In the genomic region with DNA sequence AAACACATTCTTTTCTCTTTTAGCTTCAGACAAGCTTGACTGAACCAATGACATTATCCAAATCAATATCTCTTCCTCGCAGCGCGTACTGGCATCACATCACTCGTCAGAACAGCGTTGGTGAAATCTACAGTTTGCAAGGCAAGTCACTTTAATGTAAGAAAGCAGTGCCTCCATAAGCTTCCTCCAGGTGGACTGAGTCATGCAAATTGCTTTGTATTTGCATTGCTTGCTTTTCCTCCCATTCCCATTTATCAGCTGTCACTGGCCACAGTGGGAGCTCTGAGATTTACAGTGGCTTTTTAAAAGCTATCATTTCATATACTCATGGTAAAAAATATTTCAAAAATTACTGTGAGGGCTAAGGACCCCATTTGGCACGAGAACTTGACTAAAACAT, we compare ENCODE assay signal across 16 cellular contexts.
A peak's percentile ranks its signal among the peaks of the same experiment; 100 is the strongest.
DNase-seq lines count a peak whose midpoint lies in the region; ATAC-seq, FAIRE-seq and TF ChIP-seq lines count a peak whose summit lies in the region.
"Had no signal": no experiment of that assay in that cellular context is flagged by ENCODE, and none has a peak within 500 bp of the region (broad histone marks: within the 10 kb centered on the region; RNA-seq: fewer than 3 reads in every experiment).

No MANE protein-coding gene starts in this region.

- no peak overlapping the region for H3K9ac ChIP-seq in HepG2 (ENCODE audit: insufficient read depth, low read depth, low read length)

- no peak overlapping the region for H3K4me2 ChIP-seq in HepG2 (ENCODE audit: low read depth, low read length)

- no peaks in the 10 kb centered on the region for H3K27me3 ChIP-seq in HepG2 (ENCODE audit: control insufficient read depth in 1 of 2, insufficient read depth in 2 of 2, low read length in 2 of 2)
- H3K27me3 ChIP-seq: breast epithelium had no signal

- DNase-seq in Ammon's horn (ENCODE audit: low spot score): peak; percentile 12
- DNase-seq in HPDE6-E6E7 (ENCODE audit: extremely low spot score): peak; percentile 6
- DNase-seq in T-cell: no peak
- DNase-seq in iPS DF 19.7 (ENCODE audit: low read depth, low spot score): peak; percentile 12
- DNase-seq in DMS114 treated with DMSO at 0.1 percent for 48 hours (lab: John Stamatoyannopoulos, UW; ENCODE audit: unreplicated experiment): no peak
- DNase-seq in MV-4-11 (lab: John Stamatoyannopoulos, UW): no peak
- DNase-seq in OCI-M2 (lab: John Stamatoyannopoulos, UW; ENCODE audit: unreplicated experiment): no peak
- no peak for DNase-seq in HepG2 (ENCODE audit: low spot score)
- DNase-seq: activated T-cell treated with anti-CD3 and anti-CD28 coated beads, Interleukin-2, amount 50 U/mL, for 1 hour; NCI-H1694 treated with DMSO at 0.1 percent for 48 hours; stimulated activated CD4-positive, alpha-beta T cell treated with anti-CD3 and anti-CD28 coated beads, Interleukin-2, amount 100 ng/mL, for 48 hours had no signal

- TF ChIP-seq RAD21 in HepG2 (CRISPR knock-in tag; IDR thresholded peaks at IDR 0.05): no peak

- no peak for TF ChIP-seq CTCF in HepG2 (CRISPR knock-in tag; IDR thresholded peaks at IDR 0.05)

- WGBS in HepG2 (ENCODE audit: low lambda C conversion rate): 99% methylated on average over 6 of the region's 6 CpGs

- no peak for TF ChIP-seq POLR2A in HepG2 (IDR thresholded peaks at IDR 0.05; ENCODE audit: insufficient read depth in 1 of 2, low read depth in 2 of 2, low read length in 2 of 2)

- H3K4me3 Mint-ChIP-seq in T-cell: no peak overlapping the region
- H3K4me3 Mint-ChIP-seq: B cell; stimulated activated memory B cell treated with anti-CD40 and anti-IgM and Interleukin-4, amounts not matched to agents 10 μg/mL and 1 μg/mL and 100 μg/mL, for 72 hours had no signal

- no peak overlapping the region for H3K4me3 ChIP-seq in HepG2 (replicated peaks in 1 of 3; ENCODE audit: insufficient read depth in 1 of 3, low read depth in 2 of 3, low read length in 3 of 3)
- H3K4me3 ChIP-seq: breast epithelium, prostate gland had no signal

- ATAC-seq in T-cell (replicated peaks in 1 of 4) (no peak), HepG2 (no peak)
- ATAC-seq: stimulated activated memory B cell treated with anti-CD40 and anti-IgM and Interleukin-4, amounts not matched to agents 10 μg/mL and 1 μg/mL and 100 μg/mL, for 72 hours had no signal

- H3K36me3 ChIP-seq in HepG2 (replicated peaks in 1 of 2; ENCODE audit: control insufficient read depth in 1 of 2, insufficient read depth in 2 of 2, low read length in 2 of 2): no peaks in the 10 kb centered on the region; a peak in 1 of 5 replicates
- H3K36me3 ChIP-seq: breast epithelium, prostate gland had no signal

- no peaks in the 10 kb centered on the region for H4K20me1 ChIP-seq in HepG2 (ENCODE audit: insufficient read depth, low read length)

- no TSS peak for BruUV-seq in HepG2 (replicated peaks; lab: Mats Ljungman, UMichigan)

- intact Hi-C loops in HepG2 (cut with micrococcal nuclease; ENCODE audit: unreplicated experiment): loop anchor here (10.0 kb wide), 1 partner anchor 67 kb away; no protein-coding TSS in a partner anchor

- in situ Hi-C loops in HepG2 (cut with HindIII; ENCODE audit: extremely low pct_ligation_motif_present, low pct_unique_long_range_greater_than_20kb): loop anchor here (25.0 kb wide), 1 partner anchor 395 kb away; no protein-coding TSS in a partner anchor

- TF ChIP-seq EP300 in HepG2 (IDR thresholded peaks at IDR 0.05; ENCODE audit: low read depth in 2 of 2, low read length in 2 of 2): no peak
- TF ChIP-seq EP300 in HepG2 (CRISPR knock-in tag; IDR thresholded peaks at IDR 0.05; ENCODE audit: borderline replicate concordance): no peak

- H3K4me1 Mint-ChIP-seq in T-cell: peaks cover 45 to 55% (median 51%) of the 10 kb centered on the region in 3 donors
- H3K4me1 Mint-ChIP-seq: B cell; stimulated activated memory B cell treated with anti-CD40 and anti-IgM and Interleukin-4, amounts not matched to agents 10 μg/mL and 1 μg/mL and 100 μg/mL, for 72 hours had no signal

- H3K27ac ChIP-seq in HepG2 (ENCODE audit: extremely low read length, insufficient read depth, low read length): no peak overlapping the region
- H3K27ac ChIP-seq: breast epithelium, prostate gland had no signal

- CTCF ChIA-PET in T-cell (lab: Charles Lee): no interaction called here
- CTCF ChIA-PET in HepG2 (lab: Yijun Ruan, JAX; ENCODE audit: low intra/inter-chr PET ratio, low total read pairs): no interaction called here

- H3K27ac Mint-ChIP-seq in T-cell: peak overlapping the region; percentile 63 to 66
- H3K27ac Mint-ChIP-seq: B cell; stimulated activated memory B cell treated with anti-CD40 and anti-IgM and Interleukin-4, amounts not matched to agents 10 μg/mL and 1 μg/mL and 100 μg/mL, for 72 hours had no signal

- H3K9me3 ChIP-seq in HepG2 (ENCODE audit: low read length): peaks cover 9% of the 10 kb centered on the region; the same call in 1 of the 2 replicates
- H3K9me3 ChIP-seq: breast epithelium, prostate gland had no signal

- no peaks in the 10 kb centered on the region for H3K79me2 ChIP-seq in HepG2 (ENCODE audit: insufficient read depth, low read length)

- H2AFZ ChIP-seq in HepG2 (ENCODE audit: low read length): no peak overlapping the region

- H3K9me3 Mint-ChIP-seq in T-cell: peaks cover 3 to 17% (median 12%) of the 10 kb centered on the region in 3 donors
- H3K9me3 Mint-ChIP-seq: stimulated activated memory B cell treated with anti-CD40 and anti-IgM and Interleukin-4, amounts not matched to agents 10 μg/mL and 1 μg/mL and 100 μg/mL, for 72 hours had no signal

- peaks cover 48% of the 10 kb centered on the region for H3K4me1 ChIP-seq in HepG2 (ENCODE audit: insufficient read depth, low read length)
- H3K4me1 ChIP-seq: breast epithelium, prostate gland had no signal

- POLR2A ChIA-PET in T-cell (lab: Charles Lee) (no interaction called here), HepG2 (lab: Yijun Ruan, JAX) (interaction anchor here (0.7 kb wide), 1 partner anchor 13 kb away, joined by 3 read pairs; no protein-coding TSS in a partner anchor)

- H3K27me3 Mint-ChIP-seq in T-cell: no peaks in the 10 kb centered on the region
- H3K27me3 Mint-ChIP-seq: stimulated activated memory B cell treated with anti-CD40 and anti-IgM and Interleukin-4, amounts not matched to agents 10 μg/mL and 1 μg/mL and 100 μg/mL, for 72 hours had no signal

- FAIRE-seq in HepG2 (lab: Jason Lieb, UNC): no peak
- FAIRE-seq: endothelial cell of umbilical vein had no signal

- H3K36me3 Mint-ChIP-seq in T-cell: peaks cover 33% of the 10 kb centered on the region
- H3K36me3 Mint-ChIP-seq: stimulated activated memory B cell treated with anti-CD40 and anti-IgM and Interleukin-4, amounts not matched to agents 10 μg/mL and 1 μg/mL and 100 μg/mL, for 72 hours had no signal

TF ChIP-seq in HepG2, 621 proteins besides CTCF, POLR2A, EP300 and RAD21:
- TF ChIP-seq PHB2 (IDR thresholded peaks at IDR 0.05; ENCODE audit: partially characterized antibody): no peak

Comparison
In these comparisons a context has a peak if more than half of its experiments do, and no peak if none do; other contexts are left out.
1. DNase-seq: peak in Ammon's horn (single experiment), HPDE6-E6E7 (single experiment) and iPS DF 19.7 (single experiment); none in T-cell (0 of 34), DMS114 treated with DMSO at 0.1 percent for 48 hours (single experiment), MV-4-11 (single experiment), OCI-M2 (single experiment) and HepG2 (single experiment).